ENCODE assay signal across 26 cellular contexts in the genomic region with DNA sequence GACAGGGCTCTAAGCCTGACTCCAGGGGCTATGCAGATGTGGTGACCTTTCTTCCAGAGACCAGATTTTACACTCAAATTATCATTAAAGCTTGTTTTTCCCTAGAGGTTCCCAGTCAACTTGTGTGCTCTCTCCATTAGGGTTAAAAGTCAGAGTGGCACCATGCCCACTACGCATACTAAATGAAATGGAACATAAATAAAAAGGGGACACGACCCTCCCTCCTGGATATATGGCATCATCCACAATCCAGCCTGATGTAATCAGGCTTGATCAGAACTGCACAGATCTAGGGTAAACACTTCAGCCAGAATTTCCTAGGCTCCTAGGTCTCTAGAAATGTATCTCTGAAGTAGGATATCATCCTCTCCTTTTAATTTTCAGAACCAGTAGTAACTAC.
"Had no signal": no experiment of that assay in that cellular context is flagged by ENCODE, and none has a peak within 500 bp of the region (broad histone marks: within the 10 kb centered on the region; RNA-seq: fewer than 3 reads in every experiment).

No MANE protein-coding gene starts in this region.

- H3K27me3 ChIP-seq: adrenal gland, body of pancreas, colonic mucosa, esophagus squamous epithelium had no signal

- H3K9me3 ChIP-seq: adrenal gland, body of pancreas, colonic mucosa, esophagus squamous epithelium had no signal

- H3K4me3 ChIP-seq: adrenal gland, body of pancreas, colonic mucosa, esophagus squamous epithelium had no signal

- H3K4me1 ChIP-seq: adrenal gland, body of pancreas, colonic mucosa, esophagus squamous epithelium had no signal

- DNase-seq: activated CD4-positive, alpha-beta memory T cell treated with anti-CD3 and anti-CD28 coated beads for 36 hours; activated CD4-positive, alpha-beta T cell treated with anti-CD3 and anti-CD28 coated beads for 36 hours; activated CD4-positive, alpha-beta T cell treated with anti-CD3 and anti-CD28 coated beads, Interleukin-2, amount 10 ng/mL, durations not matched to agents 24 days and 14 days; activated CD4-positive, CD25-positive, alpha-beta regulatory T cell; activated CD4-positive, CD25-positive, alpha-beta regulatory T cell treated with anti-CD3 and anti-CD28 coated beads, Interleukin-2, amount 50 U/mL, for 72 hours; activated CD8-positive, alpha-beta memory T cell treated with anti-CD3 and anti-CD28 coated beads, Interleukin-2, amount 10 ng/mL, durations not matched to agents 7 days and 5 days; activated CD8-positive, alpha-beta memory T cell treated with anti-CD3 and anti-CD28 coated beads, Interleukin-2, amount 50 U/mL, for 4 hours; activated CD8-positive, alpha-beta T cell treated with anti-CD3 and anti-CD28 coated beads, Interleukin-2, amount 10 ng/mL, durations not matched to agents 7 days and 5 days; activated effector memory CD4-positive, alpha-beta T cell treated with anti-CD3 and anti-CD28 coated beads, Interleukin-2, amount 50 U/mL, for 16 hours; activated naive CD4-positive, alpha-beta T cell treated with anti-CD3 and anti-CD28 coated beads for 36 hours; activated naive CD8-positive, alpha-beta T cell treated with anti-CD3 and anti-CD28 coated beads for 36 hours; activated naive CD8-positive, alpha-beta T cell treated with anti-CD3 and anti-CD28 coated beads, Interleukin-2, amount 50 U/mL, for 24 hours; activated T-cell treated with anti-CD3 and anti-CD28 coated beads, Interleukin-2, amount 50 U/mL, for 1 hour; activated T-cell treated with anti-CD3 and anti-CD28 coated beads, Interleukin-2, amount 50 U/mL, for 48 hours; adrenal gland; amygdala; aorta; body of pancreas; caudate nucleus; cerebellar nuclear complex; colonic mucosa; effector CD8-positive, alpha-beta T cell; esophagus squamous epithelium; foreskin fibroblast; head of caudate nucleus; T-helper 2 cell had no signal

- H3K36me3 ChIP-seq: adrenal gland, colonic mucosa, esophagus squamous epithelium had no signal
